Comparison of ENCODE assay signal across 23 cellular contexts in genomic region chr19:19305066-19305465, GRCh38. TPM values are rescaled to one million over a fixed set of nuclear protein-coding genes. Genes with fewer than 3 reads are reported as not detected.
"Had no signal": no experiment of that assay in that cellular context is flagged by ENCODE, and none has a peak within 500 bp of the region (broad histone marks: within the 10 kb centered on the region; RNA-seq: fewer than 3 reads in every experiment).

No MANE protein-coding gene starts in this region.

- H3K27ac Mint-ChIP-seq: dendritic cell treated with granulocyte-macrophage colony-stimulating factor and Interleukin-4, amounts not matched to agents 40 ng/mL and 50 ng/mL, for 4 days; endodermal cell; natural killer cell; stimulated activated memory B cell treated with anti-CD40 and anti-IgM and Interleukin-4, amounts not matched to agents 10 μg/mL and 1 μg/mL and 100 μg/mL, for 72 hours; stimulated activated naive CD8-positive, alpha-beta T cell treated with anti-CD3 and anti-CD28 coated beads, Interleukin-15, Interleukin-2, amounts not matched to agents 100 ng/mL and 50 ng/mL, for 24 hours had no signal

- H3K36me3 Mint-ChIP-seq: natural killer cell had no signal

- H3K27me3 Mint-ChIP-seq: dendritic cell treated with granulocyte-macrophage colony-stimulating factor and Interleukin-4, amounts not matched to agents 40 ng/mL and 50 ng/mL, for 4 days; stimulated activated memory B cell treated with anti-CD40 and anti-IgM and Interleukin-4, amounts not matched to agents 10 μg/mL and 1 μg/mL and 100 μg/mL, for 72 hours; stimulated activated naive CD8-positive, alpha-beta T cell treated with anti-CD3 and anti-CD28 coated beads, Interleukin-15, Interleukin-2, amounts not matched to agents 100 ng/mL and 50 ng/mL, for 24 hours had no signal

- H3K4me1 Mint-ChIP-seq: endodermal cell; natural killer cell; stimulated activated memory B cell treated with anti-CD40 and anti-IgM and Interleukin-4, amounts not matched to agents 10 μg/mL and 1 μg/mL and 100 μg/mL, for 72 hours had no signal

- H3K27ac ChIP-seq: colonic mucosa, epithelial cell of prostate, gastrocnemius medialis, left lung, lower lobe of right lung, ovary, psoas muscle, skin epidermis, spleen had no signal

- ATAC-seq: esophagus mucosa; gastrocnemius medialis; left lung; natural killer cell; psoas muscle; stimulated activated memory B cell treated with anti-CD40 and anti-IgM and Interleukin-4, amounts not matched to agents 10 μg/mL and 1 μg/mL and 100 μg/mL, for 72 hours had no signal

- H3K36me3 ChIP-seq: ovary had no signal

- H3K4me1 ChIP-seq: colonic mucosa, gastrocnemius medialis, left lung, lower lobe of right lung, psoas muscle, spleen had no signal

- H3K4me3 ChIP-seq: colonic mucosa, gastrocnemius medialis, left lung, lower lobe of right lung, ovary, psoas muscle, skin epidermis, spleen had no signal

- H3K9me3 Mint-ChIP-seq: dendritic cell treated with granulocyte-macrophage colony-stimulating factor and Interleukin-4, amounts not matched to agents 40 ng/mL and 50 ng/mL, for 4 days; endodermal cell; natural killer cell; stimulated activated memory B cell treated with anti-CD40 and anti-IgM and Interleukin-4, amounts not matched to agents 10 μg/mL and 1 μg/mL and 100 μg/mL, for 72 hours; stimulated activated naive CD8-positive, alpha-beta T cell treated with anti-CD3 and anti-CD28 coated beads, Interleukin-15, Interleukin-2, amounts not matched to agents 100 ng/mL and 50 ng/mL, for 24 hours had no signal

- H3K9me3 ChIP-seq: colonic mucosa, gastrocnemius medialis, left lung, lower lobe of right lung, ovary, psoas muscle, spleen had no signal

- H3K27me3 ChIP-seq: colonic mucosa, gastrocnemius medialis, left lung, ovary, spleen had no signal

- H3K4me3 Mint-ChIP-seq: dendritic cell treated with granulocyte-macrophage colony-stimulating factor and Interleukin-4, amounts not matched to agents 40 ng/mL and 50 ng/mL, for 4 days; endodermal cell; natural killer cell; stimulated activated memory B cell treated with anti-CD40 and anti-IgM and Interleukin-4, amounts not matched to agents 10 μg/mL and 1 μg/mL and 100 μg/mL, for 72 hours; stimulated activated naive CD8-positive, alpha-beta T cell treated with anti-CD3 and anti-CD28 coated beads, Interleukin-15, Interleukin-2, amounts not matched to agents 100 ng/mL and 50 ng/mL, for 24 hours had no signal

- DNase-seq: colonic mucosa; effector CD8-positive, alpha-beta T cell; endodermal cell; foreskin fibroblast; gastrocnemius medialis; left lung; lower lobe of right lung; natural killer cell; ovary; psoas muscle; spleen; stimulated activated CD4-positive, alpha-beta T cell treated with anti-CD3 and anti-CD28 coated beads, Interleukin-4, amount 100 ng/mL, for 4 hours; trophoblast cell had no signal

RNA-seq across cellular contexts. Expression of gene TM6SF2, which starts 32.0 kb away (rescaled TPM):
- total RNA-seq: esophagus mucosa, glomerular endothelial cell, mononuclear cell, natural killer cell, occipital lobe had no signal
- polyA plus RNA-seq: neural cell had no signal
